ENCODE assay signal across 1 cellular context in the genomic region with DNA sequence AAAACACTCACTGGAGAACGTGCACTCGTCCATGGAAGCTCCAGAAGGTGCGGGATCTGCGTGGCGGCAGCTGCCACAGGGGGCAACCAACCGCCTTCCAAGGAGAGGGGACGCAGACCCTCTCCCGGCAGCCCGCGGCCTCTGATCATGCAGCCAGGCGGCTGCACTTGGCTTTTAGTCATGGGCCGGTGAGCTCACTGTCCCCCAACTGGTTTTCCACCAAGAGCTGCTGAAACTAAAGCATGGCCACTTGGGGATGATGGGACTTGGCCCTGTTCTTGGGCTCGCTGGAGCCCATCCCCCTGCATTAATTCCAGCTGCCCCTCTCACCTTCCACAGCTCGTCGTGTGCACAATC.
TF ChIP-seq lines count a peak whose summit lies in the region.

No MANE protein-coding gene starts in this region.

TF ChIP-seq in SK-N-SH, 30 proteins besides CTCF, POLR2A, EP300 and RAD21 (continued from another document):
- TF ChIP-seq, protein P1, sequence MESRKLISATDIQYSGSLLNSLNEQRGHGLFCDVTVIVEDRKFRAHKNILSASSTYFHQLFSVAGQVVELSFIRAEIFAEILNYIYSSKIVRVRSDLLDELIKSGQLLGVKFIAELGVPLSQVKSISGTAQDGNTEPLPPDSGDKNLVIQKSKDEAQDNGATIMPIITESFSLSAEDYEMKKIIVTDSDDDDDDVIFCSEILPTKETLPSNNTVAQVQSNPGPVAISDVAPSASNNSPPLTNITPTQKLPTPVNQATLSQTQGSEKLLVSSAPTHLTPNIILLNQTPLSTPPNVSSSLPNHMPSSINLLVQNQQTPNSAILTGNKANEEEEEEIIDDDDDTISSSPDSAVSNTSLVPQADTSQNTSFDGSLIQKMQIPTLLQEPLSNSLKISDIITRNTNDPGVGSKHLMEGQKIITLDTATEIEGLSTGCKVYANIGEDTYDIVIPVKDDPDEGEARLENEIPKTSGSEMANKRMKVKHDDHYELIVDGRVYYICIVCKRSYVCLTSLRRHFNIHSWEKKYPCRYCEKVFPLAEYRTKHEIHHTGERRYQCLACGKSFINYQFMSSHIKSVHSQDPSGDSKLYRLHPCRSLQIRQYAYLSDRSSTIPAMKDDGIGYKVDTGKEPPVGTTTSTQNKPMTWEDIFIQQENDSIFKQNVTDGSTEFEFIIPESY (IDR thresholded peaks at IDR 0.05; ENCODE audit: borderline replicate concordance, low read depth), result no peak
- TF ChIP-seq CHD2 (IDR thresholded peaks at IDR 0.05; ENCODE audit: low read length, partially characterized antibody) (no peak), ELF1 (IDR thresholded peaks at IDR 0.05) (no peak)
